2 cellular contexts compared by ENCODE assay signal in the genomic region with DNA sequence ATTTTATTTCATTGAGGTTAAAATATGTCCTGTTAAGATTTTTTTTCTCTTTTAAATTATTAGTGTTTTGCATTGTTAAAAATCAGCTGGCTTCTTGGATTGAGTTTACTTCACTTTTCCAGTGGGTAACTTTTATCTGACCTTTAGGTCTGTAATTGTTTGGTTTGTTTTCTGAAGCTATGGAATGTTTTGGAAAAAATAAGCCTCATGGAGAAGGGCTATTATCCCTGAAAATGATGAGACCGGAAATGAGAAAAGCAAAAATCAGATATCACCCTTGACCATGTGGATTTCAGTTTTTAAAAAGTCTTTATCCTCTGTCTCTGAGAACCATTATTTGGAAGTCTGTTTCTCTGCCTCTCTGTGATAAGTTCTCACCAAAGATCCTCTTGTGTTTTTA.
TF ChIP-seq lines count a peak whose summit lies in the region.

No MANE protein-coding gene starts in this region.

TF ChIP-seq in IMR-90, 13 proteins besides CTCF, POLR2A, EP300 and RAD21:
- TF ChIP-seq MXI1 (IDR thresholded peaks at IDR 0.05; ENCODE audit: borderline replicate concordance, low read depth, low read length) (no peak), MAFK (IDR thresholded peaks at IDR 0.05; ENCODE audit: low read depth, low read length) (no peak), BHLHE40 (IDR thresholded peaks at IDR 0.05; ENCODE audit: low read depth, low read length) (no peak), RCOR1 (IDR thresholded peaks at IDR 0.05; ENCODE audit: insufficient replicate concordance, low read length) (no peak), NFE2L2 (IDR thresholded peaks at IDR 0.05; ENCODE audit: low read depth, low read length) (no peak)
- TF ChIP-seq, protein P1, sequence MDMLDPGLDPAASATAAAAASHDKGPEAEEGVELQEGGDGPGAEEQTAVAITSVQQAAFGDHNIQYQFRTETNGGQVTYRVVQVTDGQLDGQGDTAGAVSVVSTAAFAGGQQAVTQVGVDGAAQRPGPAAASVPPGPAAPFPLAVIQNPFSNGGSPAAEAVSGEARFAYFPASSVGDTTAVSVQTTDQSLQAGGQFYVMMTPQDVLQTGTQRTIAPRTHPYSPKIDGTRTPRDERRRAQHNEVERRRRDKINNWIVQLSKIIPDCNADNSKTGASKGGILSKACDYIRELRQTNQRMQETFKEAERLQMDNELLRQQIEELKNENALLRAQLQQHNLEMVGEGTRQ (IDR thresholded peaks at IDR 0.05; ENCODE audit: low read depth, low read length): no peak
- TF ChIP-seq, protein P2, sequence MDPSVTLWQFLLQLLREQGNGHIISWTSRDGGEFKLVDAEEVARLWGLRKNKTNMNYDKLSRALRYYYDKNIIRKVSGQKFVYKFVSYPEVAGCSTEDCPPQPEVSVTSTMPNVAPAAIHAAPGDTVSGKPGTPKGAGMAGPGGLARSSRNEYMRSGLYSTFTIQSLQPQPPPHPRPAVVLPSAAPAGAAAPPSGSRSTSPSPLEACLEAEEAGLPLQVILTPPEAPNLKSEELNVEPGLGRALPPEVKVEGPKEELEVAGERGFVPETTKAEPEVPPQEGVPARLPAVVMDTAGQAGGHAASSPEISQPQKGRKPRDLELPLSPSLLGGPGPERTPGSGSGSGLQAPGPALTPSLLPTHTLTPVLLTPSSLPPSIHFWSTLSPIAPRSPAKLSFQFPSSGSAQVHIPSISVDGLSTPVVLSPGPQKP (IDR thresholded peaks at IDR 0.05; ENCODE audit: borderline replicate concordance, low read depth, low read length): no peak

TF ChIP-seq in K562, 482 proteins besides CTCF, POLR2A, EP300 and RAD21:
- 0 out of 2 replicates have a peak, but pooled peaks have one; percentile 9 for TF ChIP-seq CBFA2T3 (IDR thresholded peaks at IDR 0.05)
- TF ChIP-seq DDX20 (tag; IDR thresholded peaks at IDR 0.05; ENCODE audit: low read depth): no peak
